In the genomic region with DNA sequence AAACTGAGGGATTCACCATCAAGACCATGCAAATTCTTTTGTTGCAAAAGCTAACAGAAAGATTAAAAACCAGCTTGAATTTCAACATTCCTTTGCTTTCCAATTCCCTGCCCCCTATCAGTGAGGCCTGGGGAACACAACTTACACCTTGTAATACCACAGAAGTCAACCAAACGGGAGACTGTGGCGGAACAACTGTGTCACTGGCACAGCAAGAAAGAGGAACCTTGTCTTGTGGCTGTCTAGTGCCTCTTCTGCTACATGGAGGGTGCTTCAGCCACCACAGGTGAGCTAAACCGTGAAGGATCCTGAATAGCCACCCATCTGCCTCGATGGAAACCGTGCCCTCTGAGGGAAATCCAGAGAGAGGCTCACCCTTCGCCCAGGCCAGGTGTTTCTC, we compare ENCODE assay signal across 11 cellular contexts. TPM values are rescaled to one million over a fixed set of nuclear protein-coding genes. Genes with fewer than 3 reads are reported as not detected.
DNase-seq lines count a peak whose midpoint lies in the region; ATAC-seq and TF ChIP-seq lines count a peak whose summit lies in the region.
"Had no signal": no experiment of that assay in that cellular context is flagged by ENCODE, and none has a peak within 500 bp of the region (broad histone marks: within the 10 kb centered on the region; RNA-seq: fewer than 3 reads in every experiment).

No MANE protein-coding gene starts in this region.

- peak overlapping the region in 3 of 5 donors; percentile 13 to 27 (median 15) for H3K4me3 Mint-ChIP-seq in immature natural killer cell

- intact Hi-C loops in left ventricle myocardium inferior (cut with micrococcal nuclease) (no loop called here), left cardiac atrium (cut with DNase I) (no loop called here), upper lobe of right lung (cut with DNase I) (no loop called here)

- WGBS in suprapubic skin: 75% methylated on average over 6 of the region's 6 CpGs

- peak overlapping the region in 5 of 6 donors; percentile 11 to 84 (median 69) for H3K27ac Mint-ChIP-seq in immature natural killer cell

- H3K27me3 ChIP-seq in left ventricle myocardium inferior (ENCODE audit: low read depth) (no peaks in the 10 kb centered on the region), upper lobe of right lung (no peaks in the 10 kb centered on the region), suprapubic skin (no peaks in the 10 kb centered on the region)
- H3K27me3 ChIP-seq: brain microvascular endothelial cell had no signal

- H3K4me1 ChIP-seq in left ventricle myocardium inferior (peaks cover 84% of the 10 kb centered on the region), upper lobe of right lung (peaks cover 64% of the 10 kb centered on the region), suprapubic skin (peaks cover 65% of the 10 kb centered on the region)

- TF ChIP-seq EP300 in suprapubic skin (IDR thresholded peaks at IDR 0.05): no peak

- no peak for ATAC-seq in left cardiac atrium
- peak; percentile 75 for ATAC-seq in upper lobe of right lung

- no peak for TF ChIP-seq CTCF in left ventricle myocardium inferior (IDR thresholded peaks at IDR 0.05; ENCODE audit: borderline replicate concordance)
- no peak for TF ChIP-seq CTCF in upper lobe of right lung (IDR thresholded peaks at IDR 0.05)
- TF ChIP-seq CTCF in suprapubic skin (IDR thresholded peaks at IDR 0.05): no peak

- H3K4me1 Mint-ChIP-seq in immature natural killer cell: peaks cover 83 to 87% of the 10 kb centered on the region in 2 donors

- H3K9me3 ChIP-seq in left ventricle myocardium inferior (replicated peaks): no peaks in the 10 kb centered on the region
- no peaks in the 10 kb centered on the region for H3K9me3 ChIP-seq in upper lobe of right lung
- no peaks in the 10 kb centered on the region for H3K9me3 ChIP-seq in suprapubic skin

- H3K27me3 Mint-ChIP-seq in immature natural killer cell (ENCODE audit: low read depth in 3 of 3): peaks cover 0 to 6% (median 2%) of the 10 kb centered on the region in 3 donors

- H3K36me3 ChIP-seq in left ventricle myocardium inferior (no peaks in the 10 kb centered on the region), upper lobe of right lung (no peaks in the 10 kb centered on the region), suprapubic skin (no peaks in the 10 kb centered on the region)

- no peak overlapping the region for H3K4me3 ChIP-seq in left ventricle myocardium inferior
- H3K4me3 ChIP-seq in upper lobe of right lung: no peak overlapping the region
- no peak overlapping the region for H3K4me3 ChIP-seq in suprapubic skin

- no peaks in the 10 kb centered on the region for H3K9me3 Mint-ChIP-seq in immature natural killer cell

- DNase-seq in left ventricle myocardium inferior (no peak), left cardiac atrium (no peak), SKM-1 treated with dmso at 0.1 percent for 144 hours (lab: John Stamatoyannopoulos, UW; ENCODE audit: unreplicated experiment) (peak; percentile 69), immature natural killer cell (no peak), upper lobe of right lung (no peak), globus pallidus (ENCODE audit: low spot score) (no peak), suprapubic skin (ENCODE audit: low spot score in 2 of 2) (no peak), DMS79 treated with DMSO at 0.1 percent for 48 hours (lab: John Stamatoyannopoulos, UW) (no peak)
- DNase-seq: brain microvascular endothelial cell, NCI-H1930, RPMI8226 had no signal

- peaks cover 3 to 15% (median 8%) of the 10 kb centered on the region in 3 donors for H3K36me3 Mint-ChIP-seq in immature natural killer cell

- no peak for TF ChIP-seq POLR2A in suprapubic skin (IDR thresholded peaks at IDR 0.05)

- peak overlapping the region; percentile 43 for H3K27ac ChIP-seq in left ventricle myocardium inferior (replicated peaks)
- H3K27ac ChIP-seq in upper lobe of right lung: peak overlapping the region; percentile 20
- no peak overlapping the region for H3K27ac ChIP-seq in suprapubic skin
- H3K27ac ChIP-seq: brain microvascular endothelial cell had no signal

RNA-seq across cellular contexts. Expression of a gene that starts 11.4 kb away (rescaled TPM):
- 31.0 TPM for total RNA-seq in left ventricle myocardium inferior
- 10 to 100 TPM; 24.2 to 38.4 TPM for total RNA-seq in left cardiac atrium
- polyA plus RNA-seq in immature natural killer cell: 100 to 1,000 TPM; 114 to 174 (median 129) TPM
- total RNA-seq in upper lobe of right lung: 42.1 TPM
- 10 to 100 TPM; 56.1 to 86.8 (median 81.6) TPM for total RNA-seq in suprapubic skin

RNA-seq across cellular contexts. Expression of a gene that starts 14.3 kb away (rescaled TPM):
- total RNA-seq in left ventricle myocardium inferior (12.6 TPM), left cardiac atrium (10 to 100 TPM; 17.1 to 23.9 TPM), upper lobe of right lung (116 TPM), suprapubic skin (100 to 1,000 TPM; 317 to 865 (median 347) TPM)
- 10 to 100 TPM in 1 of 3 donors, 1 to 10 TPM in 2; 7.9 to 28.4 (median 9.9) TPM for polyA plus RNA-seq in immature natural killer cell
